Comparison of ENCODE assay signal across 8 cellular contexts in genomic region chr4:173332963-173333657, GRCh38. TPM values are rescaled to one million over a fixed set of nuclear protein-coding genes. Genes with fewer than 3 reads are reported as not detected.
DNase-seq lines count a peak whose midpoint lies in the region; ATAC-seq and TF ChIP-seq lines count a peak whose summit lies in the region.

No MANE protein-coding gene starts in this region.

- H3K36me3 Mint-ChIP-seq in activated T-cell treated with anti-CD3 and anti-CD28 coated beads, Interleukin-2, amount 50 U/mL, for 72 hours (ENCODE audit: insufficient read depth in 2 of 2) = peaks cover 23 to 28% of the 10 kb centered on the region in 2 donors

- H3K27ac Mint-ChIP-seq in activated T-cell treated with anti-CD3 and anti-CD28 coated beads, Interleukin-2, amount 50 U/mL, for 72 hours = peak overlapping the region; percentile 93

- TF ChIP-seq CTCF in fibroblast of villous mesenchyme (IDR thresholded peaks at IDR 0.05; ENCODE audit: insufficient read depth, low read depth, low read length) = no peak
- TF ChIP-seq CTCF in retinal pigment epithelial cell (conservative IDR thresholded peaks at IDR 0.05; ENCODE audit: low read depth, low read length) = no peak

- H3K4me3 ChIP-seq in fibroblast of villous mesenchyme (ENCODE audit: low read depth, low read length) = peak overlapping the region; percentile 92
- peak overlapping the region; percentile 95 for H3K4me3 ChIP-seq in retinal pigment epithelial cell (ENCODE audit: low read length)

- no peak for ATAC-seq in activated T-cell treated with anti-CD3 and anti-CD28 coated beads, Interleukin-2, amount 50 U/mL, for 72 hours (replicated peaks in 1 of 2)
- ATAC-seq in GM18498 (IDR thresholded peaks at IDR 0.05; ENCODE audit: unreplicated experiment) = no peak

- in situ Hi-C loops in ACHN (cut with HindIII; ENCODE audit: low pct_ligation_motif_present, low pct_unique_long_range_greater_than_20kb, low sequenced_read_pairs) = no loop called here

- H3K27me3 Mint-ChIP-seq in activated T-cell treated with anti-CD3 and anti-CD28 coated beads, Interleukin-2, amount 50 U/mL, for 72 hours (ENCODE audit: low read depth) = peaks cover 7% of the 10 kb centered on the region

- no peaks in the 10 kb centered on the region for H3K9me3 Mint-ChIP-seq in activated T-cell treated with anti-CD3 and anti-CD28 coated beads, Interleukin-2, amount 50 U/mL, for 72 hours

- H3K4me1 Mint-ChIP-seq in activated T-cell treated with anti-CD3 and anti-CD28 coated beads, Interleukin-2, amount 50 U/mL, for 72 hours (ENCODE audit: low read depth) = peaks cover 13% of the 10 kb centered on the region

- peak overlapping the region; percentile 94 to 95 for H3K4me3 Mint-ChIP-seq in activated T-cell treated with anti-CD3 and anti-CD28 coated beads, Interleukin-2, amount 50 U/mL, for 72 hours

- peak; percentile 22 for DNase-seq in ACHN
- peak; percentile 10 for DNase-seq in HPDE6-E6E7 (ENCODE audit: extremely low spot score)
- DNase-seq in activated T-cell treated with anti-CD3 and anti-CD28 coated beads, Interleukin-2, amount 50 U/mL, for 72 hours = peak; percentile 16 to 28
- DNase-seq in fibroblast of villous mesenchyme (ENCODE audit: low read depth) = peak; percentile 10
- DNase-seq in retinal pigment epithelial cell (ENCODE audit: low read depth) = no peak
- no peak for DNase-seq in mesenteric fat pad (ENCODE audit: low spot score)
- no peak for DNase-seq in NCI-H1436 (lab: John Stamatoyannopoulos, UW)

RNA-seq across cellular contexts. Expression of gene HMGB2, which starts 1.0 kb away (rescaled TPM):
- total RNA-seq in activated T-cell treated with anti-CD3 and anti-CD28 coated beads, Interleukin-2, amount 50 U/mL, for 72 hours = 100 to 1,000 TPM; 553 to 627 TPM
- 33.8 and 60.0 TPM in 2 replicates for total RNA-seq in fibroblast of villous mesenchyme
- 41.4 TPM for total RNA-seq in mesenteric fat pad

RNA-seq across cellular contexts. Expression of gene SAP30, which starts 37.6 kb away (rescaled TPM):
- total RNA-seq in activated T-cell treated with anti-CD3 and anti-CD28 coated beads, Interleukin-2, amount 50 U/mL, for 72 hours = 10 to 100 TPM; 18.1 to 18.4 TPM
- total RNA-seq in fibroblast of villous mesenchyme (13.2 and 21.2 TPM in 2 replicates), mesenteric fat pad (28.5 TPM)

Comparison
In these comparisons a context has a peak if more than half of its experiments do, and no peak if none do; other contexts are left out.
1. DNase-seq: peak in ACHN (single experiment), HPDE6-E6E7 (single experiment), activated T-cell treated with anti-CD3 and anti-CD28 coated beads, Interleukin-2, amount 50 U/mL, for 72 hours (2 of 2) and fibroblast of villous mesenchyme (single experiment); none in retinal pigment epithelial cell (single experiment), mesenteric fat pad (single experiment) and NCI-H1436 (single experiment).